13 cellular contexts compared by ENCODE assay signal in genomic region chr22:26476705-26477340, GRCh38. TPM values are rescaled to one million over a fixed set of nuclear protein-coding genes. Genes with fewer than 3 reads are reported as not detected.
A peak's percentile ranks its signal among the peaks of the same experiment; 100 is the strongest.
DNase-seq lines count a peak whose midpoint lies in the region; ATAC-seq and TF ChIP-seq lines count a peak whose summit lies in the region.
"Had no signal": no experiment of that assay in that cellular context is flagged by ENCODE, and none has a peak within 500 bp of the region (broad histone marks: within the 10 kb centered on the region; RNA-seq: fewer than 3 reads in every experiment).

No MANE protein-coding gene starts in this region.

- no peak overlapping the region for H3K27ac ChIP-seq in esophagus squamous epithelium
- H3K27ac ChIP-seq: thyroid gland had no signal

- peaks cover 7 to 63% (median 25%) of the 10 kb centered on the region in 3 donors for H3K36me3 ChIP-seq in esophagus squamous epithelium

- DNase-seq in stimulated activated naive CD8-positive, alpha-beta T cell treated with anti-CD3 and anti-CD28 coated beads, Interleukin-15, Interleukin-2, amounts not matched to agents 100 U/mL and 50 U/mL, for 24 hours = no peak
- DNase-seq in SK-MEL-5 (ENCODE audit: low read depth, low spot score) = peak; percentile 72
- DNase-seq in foreskin melanocyte = peak; percentile 88
- no peak for DNase-seq in NCI-H1417 (lab: John Stamatoyannopoulos, UW)
- DNase-seq in erythroblast (lab: John Stamatoyannopoulos, UW) = no peak
- no peak for DNase-seq in esophagus squamous epithelium (lab: John Stamatoyannopoulos, UW)
- DNase-seq: activated gamma-delta T cell treated with Interleukin-2 at 50 U/mL for 16 hours, C1 segment of cervical spinal cord, dermis blood vessel endothelial cell, retina, thyroid gland had no signal

- H3K9me3 Mint-ChIP-seq in stimulated activated naive CD8-positive, alpha-beta T cell treated with anti-CD3 and anti-CD28 coated beads, Interleukin-15, Interleukin-2, amounts not matched to agents 100 ng/mL and 50 ng/mL, for 24 hours = no peaks in the 10 kb centered on the region

- ATAC-seq in stimulated activated naive CD8-positive, alpha-beta T cell treated with anti-CD3 and anti-CD28 coated beads, Interleukin-15, Interleukin-2, amounts not matched to agents 100 U/mL and 50 U/mL, for 24 hours = no peak
- no peak for ATAC-seq in GM21717 (IDR thresholded peaks at IDR 0.05; ENCODE audit: unreplicated experiment)

- no peak for TF ChIP-seq POLR2A in erythroblast (IDR thresholded peaks at IDR 0.05; ENCODE audit: low read length)
- TF ChIP-seq POLR2A in esophagus squamous epithelium (IDR thresholded peaks at IDR 0.05) = no peak

- peaks cover 52% of the 10 kb centered on the region for H3K4me1 Mint-ChIP-seq in stimulated activated naive CD8-positive, alpha-beta T cell treated with anti-CD3 and anti-CD28 coated beads, Interleukin-15, Interleukin-2, amounts not matched to agents 100 ng/mL and 50 ng/mL, for 24 hours (ENCODE audit: low read depth)

- no peak overlapping the region for H3K4me3 ChIP-seq in esophagus squamous epithelium
- H3K4me3 ChIP-seq: thyroid gland had no signal

- WGBS in esophagus squamous epithelium, 2 donors = 88 to 89% methylated on average over 4 of the region's 4 CpGs

- intact Hi-C loops in esophagus squamous epithelium (cut with DNase I) = no loop called here

- no peaks in the 10 kb centered on the region for H3K27me3 ChIP-seq in esophagus squamous epithelium
- H3K27me3 ChIP-seq: thyroid gland had no signal

- no peak overlapping the region for H3K4me3 Mint-ChIP-seq in stimulated activated naive CD8-positive, alpha-beta T cell treated with anti-CD3 and anti-CD28 coated beads, Interleukin-15, Interleukin-2, amounts not matched to agents 100 ng/mL and 50 ng/mL, for 24 hours

- H3K9me3 ChIP-seq in esophagus squamous epithelium = no peaks in the 10 kb centered on the region
- H3K9me3 ChIP-seq: thyroid gland had no signal

- no peak for TF ChIP-seq CTCF in esophagus squamous epithelium (IDR thresholded peaks at IDR 0.05)

- H3K27me3 Mint-ChIP-seq in stimulated activated naive CD8-positive, alpha-beta T cell treated with anti-CD3 and anti-CD28 coated beads, Interleukin-15, Interleukin-2, amounts not matched to agents 100 ng/mL and 50 ng/mL, for 24 hours = no peaks in the 10 kb centered on the region

- H3K4me1 ChIP-seq in esophagus squamous epithelium = peaks cover 23 to 39% (median 32%) of the 10 kb centered on the region in 3 donors

- peak overlapping the region; percentile 1 for H3K27ac Mint-ChIP-seq in stimulated activated naive CD8-positive, alpha-beta T cell treated with anti-CD3 and anti-CD28 coated beads, Interleukin-15, Interleukin-2, amounts not matched to agents 100 ng/mL and 50 ng/mL, for 24 hours

- in situ Hi-C loops in SK-MEL-5 (cut with HindIII; ENCODE audit: low pct_unique_long_range_greater_than_20kb, low sequenced_read_pairs) = no loop called here

- peaks cover 72% of the 10 kb centered on the region for H3K36me3 Mint-ChIP-seq in stimulated activated naive CD8-positive, alpha-beta T cell treated with anti-CD3 and anti-CD28 coated beads, Interleukin-15, Interleukin-2, amounts not matched to agents 100 ng/mL and 50 ng/mL, for 24 hours (ENCODE audit: low read depth)

RNA-seq across cellular contexts. Expression of gene HPS4, which starts 6.8 kb away (rescaled TPM):
- 351 and 357 TPM in 2 replicates for total RNA-seq in SK-MEL-5 (2014; rRNA removed; shearing (Covaris generic))
- polyA plus RNA-seq in SK-MEL-5 (2015; cell fraction: cytosol; rRNA removed) = 220 and 265 TPM in 2 replicates
- polyA plus RNA-seq in SK-MEL-5 (2015; cell fraction: nucleus; rRNA removed) = 1,506 and 1,696 TPM in 2 replicates
- total RNA-seq in esophagus squamous epithelium = 10 to 100 TPM; 21.9 to 28.5 (median 24.5) TPM

RNA-seq across cellular contexts. Expression of gene SRRD, which starts 6.9 kb away (rescaled TPM):
- total RNA-seq in SK-MEL-5 (2014; rRNA removed; shearing (Covaris generic)) = 138 and 163 TPM in 2 replicates
- polyA plus RNA-seq in SK-MEL-5 (2015; cell fraction: cytosol; rRNA removed) = 145 and 177 TPM in 2 replicates
- 65.0 and 70.4 TPM in 2 replicates for polyA plus RNA-seq in SK-MEL-5 (2015; cell fraction: nucleus; rRNA removed)
- 10 to 100 TPM; 11.4 to 27.3 (median 13.6) TPM for total RNA-seq in esophagus squamous epithelium

RNA-seq across cellular contexts. Expression of gene TFIP11, which starts 35.5 kb away (rescaled TPM):
- total RNA-seq in SK-MEL-5 (2014; rRNA removed; shearing (Covaris generic)) = 41.1 and 42.6 TPM in 2 replicates
- 23.7 and 24.3 TPM in 2 replicates for polyA plus RNA-seq in SK-MEL-5 (2015; cell fraction: cytosol; rRNA removed)
- polyA plus RNA-seq in SK-MEL-5 (2015; cell fraction: nucleus; rRNA removed) = 96.8 and 123 TPM in 2 replicates
- total RNA-seq in esophagus squamous epithelium = 10 to 100 TPM; 21.6 to 27.1 (median 25.8) TPM

RNA-seq across cellular contexts. Expression of gene ASPHD2, which starts 47.8 kb away (rescaled TPM):
- 3.5 and 3.9 TPM in 2 replicates for total RNA-seq in SK-MEL-5 (2014; rRNA removed; shearing (Covaris generic))
- 5.2 and 6.6 TPM in 2 replicates for polyA plus RNA-seq in SK-MEL-5 (2015; cell fraction: cytosol; rRNA removed)
- 1.1 and 1.9 TPM in 2 replicates for polyA plus RNA-seq in SK-MEL-5 (2015; cell fraction: nucleus; rRNA removed)
- total RNA-seq in esophagus squamous epithelium = 1 to 10 TPM; 1.3 to 2.1 (median 2.0) TPM

Comparison
In these comparisons a context has a peak if more than half of its experiments do, and no peak if none do; other contexts are left out.
1. DNase-seq: peak in SK-MEL-5 (single experiment) and foreskin melanocyte (single experiment); none in stimulated activated naive CD8-positive, alpha-beta T cell treated with anti-CD3 and anti-CD28 coated beads, Interleukin-15, Interleukin-2, amounts not matched to agents 100 U/mL and 50 U/mL, for 24 hours (single experiment), NCI-H1417 (0 of 3), erythroblast (0 of 2) and esophagus squamous epithelium (single experiment).
2. RNA of gene HPS4, which starts 6.8 kb away (total RNA-seq): 351 to 357 TPM in SK-MEL-5; 21.9 to 28.5 TPM in esophagus squamous epithelium; every median in the first group is over 10 times any median in the second.